3 cellular contexts compared by ENCODE assay signal in the genomic region with DNA sequence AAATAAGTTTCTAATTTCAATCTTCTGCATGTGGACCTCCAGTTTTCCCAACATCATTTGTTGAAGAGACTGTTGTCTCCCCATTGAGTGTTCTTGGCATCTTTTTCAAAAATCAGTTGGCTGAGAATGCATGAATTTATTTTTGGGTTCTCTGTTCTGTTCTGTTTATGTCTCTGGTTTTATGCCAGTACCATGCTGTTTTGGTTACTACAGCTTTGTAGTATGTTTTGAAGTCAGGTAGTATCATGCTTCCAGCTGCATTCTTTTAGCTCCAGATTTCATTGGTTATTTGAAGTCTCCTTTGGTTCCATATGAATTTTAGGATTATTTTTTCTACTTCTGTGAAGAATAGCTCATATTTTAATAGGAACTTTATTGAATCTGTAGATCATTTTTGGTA.
A peak's percentile ranks its signal among the peaks of the same experiment; 100 is the strongest.
TF ChIP-seq lines count a peak whose summit lies in the region.

No MANE protein-coding gene starts in this region.

TF ChIP-seq in HCT116, 20 proteins besides CTCF, POLR2A, EP300 and RAD21:
- TF ChIP-seq ELF1 (IDR thresholded peaks at IDR 0.05; ENCODE audit: borderline replicate concordance, low read depth) (no peak), SP1 (IDR thresholded peaks at IDR 0.05; ENCODE audit: low read depth) (no peak), FOSL1 (IDR thresholded peaks at IDR 0.05; ENCODE audit: low read depth) (no peak), CBX3 (IDR thresholded peaks at IDR 0.05; ENCODE audit: low read depth) (peak; percentile 53; the same call in 1 of the 2 replicates)
- TF ChIP-seq, protein P1, sequence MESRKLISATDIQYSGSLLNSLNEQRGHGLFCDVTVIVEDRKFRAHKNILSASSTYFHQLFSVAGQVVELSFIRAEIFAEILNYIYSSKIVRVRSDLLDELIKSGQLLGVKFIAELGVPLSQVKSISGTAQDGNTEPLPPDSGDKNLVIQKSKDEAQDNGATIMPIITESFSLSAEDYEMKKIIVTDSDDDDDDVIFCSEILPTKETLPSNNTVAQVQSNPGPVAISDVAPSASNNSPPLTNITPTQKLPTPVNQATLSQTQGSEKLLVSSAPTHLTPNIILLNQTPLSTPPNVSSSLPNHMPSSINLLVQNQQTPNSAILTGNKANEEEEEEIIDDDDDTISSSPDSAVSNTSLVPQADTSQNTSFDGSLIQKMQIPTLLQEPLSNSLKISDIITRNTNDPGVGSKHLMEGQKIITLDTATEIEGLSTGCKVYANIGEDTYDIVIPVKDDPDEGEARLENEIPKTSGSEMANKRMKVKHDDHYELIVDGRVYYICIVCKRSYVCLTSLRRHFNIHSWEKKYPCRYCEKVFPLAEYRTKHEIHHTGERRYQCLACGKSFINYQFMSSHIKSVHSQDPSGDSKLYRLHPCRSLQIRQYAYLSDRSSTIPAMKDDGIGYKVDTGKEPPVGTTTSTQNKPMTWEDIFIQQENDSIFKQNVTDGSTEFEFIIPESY (IDR thresholded peaks at IDR 0.05; ENCODE audit: extremely low read depth, insufficient replicate concordance, low read length), result no peak
- TF ChIP-seq, protein P2, sequence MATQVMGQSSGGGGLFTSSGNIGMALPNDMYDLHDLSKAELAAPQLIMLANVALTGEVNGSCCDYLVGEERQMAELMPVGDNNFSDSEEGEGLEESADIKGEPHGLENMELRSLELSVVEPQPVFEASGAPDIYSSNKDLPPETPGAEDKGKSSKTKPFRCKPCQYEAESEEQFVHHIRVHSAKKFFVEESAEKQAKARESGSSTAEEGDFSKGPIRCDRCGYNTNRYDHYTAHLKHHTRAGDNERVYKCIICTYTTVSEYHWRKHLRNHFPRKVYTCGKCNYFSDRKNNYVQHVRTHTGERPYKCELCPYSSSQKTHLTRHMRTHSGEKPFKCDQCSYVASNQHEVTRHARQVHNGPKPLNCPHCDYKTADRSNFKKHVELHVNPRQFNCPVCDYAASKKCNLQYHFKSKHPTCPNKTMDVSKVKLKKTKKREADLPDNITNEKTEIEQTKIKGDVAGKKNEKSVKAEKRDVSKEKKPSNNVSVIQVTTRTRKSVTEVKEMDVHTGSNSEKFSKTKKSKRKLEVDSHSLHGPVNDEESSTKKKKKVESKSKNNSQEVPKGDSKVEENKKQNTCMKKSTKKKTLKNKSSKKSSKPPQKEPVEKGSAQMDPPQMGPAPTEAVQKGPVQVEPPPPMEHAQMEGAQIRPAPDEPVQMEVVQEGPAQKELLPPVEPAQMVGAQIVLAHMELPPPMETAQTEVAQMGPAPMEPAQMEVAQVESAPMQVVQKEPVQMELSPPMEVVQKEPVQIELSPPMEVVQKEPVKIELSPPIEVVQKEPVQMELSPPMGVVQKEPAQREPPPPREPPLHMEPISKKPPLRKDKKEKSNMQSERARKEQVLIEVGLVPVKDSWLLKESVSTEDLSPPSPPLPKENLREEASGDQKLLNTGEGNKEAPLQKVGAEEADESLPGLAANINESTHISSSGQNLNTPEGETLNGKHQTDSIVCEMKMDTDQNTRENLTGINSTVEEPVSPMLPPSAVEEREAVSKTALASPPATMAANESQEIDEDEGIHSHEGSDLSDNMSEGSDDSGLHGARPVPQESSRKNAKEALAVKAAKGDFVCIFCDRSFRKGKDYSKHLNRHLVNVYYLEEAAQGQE (IDR thresholded peaks at IDR 0.05; ENCODE audit: low read depth), result no peak
- TF ChIP-seq, protein P3, sequence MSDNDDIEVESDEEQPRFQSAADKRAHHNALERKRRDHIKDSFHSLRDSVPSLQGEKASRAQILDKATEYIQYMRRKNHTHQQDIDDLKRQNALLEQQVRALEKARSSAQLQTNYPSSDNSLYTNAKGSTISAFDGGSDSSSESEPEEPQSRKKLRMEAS (IDR thresholded peaks at IDR 0.05), result no peak

TF ChIP-seq in HEK293, 187 proteins besides CTCF, POLR2A, EP300 and RAD21:
- no peak for TF ChIP-seq ZBTB7A (tag by site-specific recombination; IDR thresholded peaks at IDR 0.05; ENCODE audit: low read depth)
- TF ChIP-seq, protein P4, sequence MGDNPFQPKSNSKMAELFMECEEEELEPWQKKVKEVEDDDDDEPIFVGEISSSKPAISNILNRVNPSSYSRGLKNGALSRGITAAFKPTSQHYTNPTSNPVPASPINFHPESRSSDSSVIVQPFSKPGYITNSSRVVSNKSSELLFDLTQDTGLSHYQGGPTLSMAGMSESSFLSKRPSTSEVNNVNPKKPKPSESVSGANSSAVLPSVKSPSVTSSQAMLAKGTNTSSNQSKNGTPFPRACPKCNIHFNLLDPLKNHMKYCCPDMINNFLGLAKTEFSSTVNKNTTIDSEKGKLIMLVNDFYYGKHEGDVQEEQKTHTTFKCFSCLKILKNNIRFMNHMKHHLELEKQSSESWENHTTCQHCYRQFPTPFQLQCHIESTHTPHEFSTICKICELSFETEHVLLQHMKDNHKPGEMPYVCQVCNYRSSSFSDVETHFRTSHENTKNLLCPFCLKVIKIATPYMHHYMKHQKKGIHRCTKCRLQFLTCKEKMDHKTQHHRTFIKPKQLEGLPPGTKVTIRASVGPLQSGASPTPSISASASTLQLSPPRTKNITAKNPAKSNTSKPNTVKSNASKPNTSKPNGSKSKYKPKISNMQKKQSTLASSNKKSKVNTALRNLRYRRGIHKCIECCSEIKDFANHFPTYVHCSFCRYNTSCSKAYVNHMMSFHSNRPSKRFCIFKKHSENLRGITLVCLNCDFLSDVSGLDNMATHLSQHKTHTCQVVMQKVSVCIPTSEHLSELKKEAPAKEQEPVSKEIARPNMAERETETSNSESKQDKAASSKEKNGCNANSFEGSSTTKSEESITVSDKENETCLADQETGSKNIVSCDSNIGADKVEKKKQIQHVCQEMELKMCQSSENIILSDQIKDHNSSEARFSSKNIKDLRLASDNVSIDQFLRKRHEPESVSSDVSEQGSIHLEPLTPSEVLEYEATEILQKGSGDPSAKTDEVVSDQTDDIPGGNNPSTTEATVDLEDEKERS (tag by site-specific recombination; IDR thresholded peaks at IDR 0.05), result peak; percentile 89; the same call in 1 of the 2 replicates
- no peak for TF ChIP-seq ZNF707 (tag by site-specific recombination; IDR thresholded peaks at IDR 0.05)
- no peak for TF ChIP-seq SP7 (tag by site-specific recombination; IDR thresholded peaks at IDR 0.05)
- no peak for TF ChIP-seq ZBTB20 (tag by site-specific recombination; IDR thresholded peaks at IDR 0.05)
- TF ChIP-seq, protein P5, sequence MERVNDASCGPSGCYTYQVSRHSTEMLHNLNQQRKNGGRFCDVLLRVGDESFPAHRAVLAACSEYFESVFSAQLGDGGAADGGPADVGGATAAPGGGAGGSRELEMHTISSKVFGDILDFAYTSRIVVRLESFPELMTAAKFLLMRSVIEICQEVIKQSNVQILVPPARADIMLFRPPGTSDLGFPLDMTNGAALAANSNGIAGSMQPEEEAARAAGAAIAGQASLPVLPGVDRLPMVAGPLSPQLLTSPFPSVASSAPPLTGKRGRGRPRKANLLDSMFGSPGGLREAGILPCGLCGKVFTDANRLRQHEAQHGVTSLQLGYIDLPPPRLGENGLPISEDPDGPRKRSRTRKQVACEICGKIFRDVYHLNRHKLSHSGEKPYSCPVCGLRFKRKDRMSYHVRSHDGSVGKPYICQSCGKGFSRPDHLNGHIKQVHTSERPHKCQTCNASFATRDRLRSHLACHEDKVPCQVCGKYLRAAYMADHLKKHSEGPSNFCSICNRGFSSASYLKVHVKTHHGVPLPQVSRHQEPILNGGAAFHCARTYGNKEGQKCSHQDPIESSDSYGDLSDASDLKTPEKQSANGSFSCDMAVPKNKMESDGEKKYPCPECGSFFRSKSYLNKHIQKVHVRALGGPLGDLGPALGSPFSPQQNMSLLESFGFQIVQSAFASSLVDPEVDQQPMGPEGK (tag by site-specific recombination; IDR thresholded peaks at IDR 0.05), result no peak

TF ChIP-seq in H1, 55 proteins besides CTCF, POLR2A, EP300 and RAD21:
- TF ChIP-seq YY1 (IDR thresholded peaks at IDR 0.05; ENCODE audit: low read depth, low read length) (no peak), KDM1A (IDR thresholded peaks at IDR 0.05; ENCODE audit: borderline replicate concordance, low read length) (0 out of 2 replicates have a peak, but pooled peaks have one; percentile 22), NRF1 (IDR thresholded peaks at IDR 0.05; ENCODE audit: low read depth, low read length) (no peak), SUZ12 (IDR thresholded peaks at IDR 0.05; ENCODE audit: low read length) (no peak), KDM5A (IDR thresholded peaks at IDR 0.05; ENCODE audit: low read length) (no peak)
- TF ChIP-seq, protein P6, sequence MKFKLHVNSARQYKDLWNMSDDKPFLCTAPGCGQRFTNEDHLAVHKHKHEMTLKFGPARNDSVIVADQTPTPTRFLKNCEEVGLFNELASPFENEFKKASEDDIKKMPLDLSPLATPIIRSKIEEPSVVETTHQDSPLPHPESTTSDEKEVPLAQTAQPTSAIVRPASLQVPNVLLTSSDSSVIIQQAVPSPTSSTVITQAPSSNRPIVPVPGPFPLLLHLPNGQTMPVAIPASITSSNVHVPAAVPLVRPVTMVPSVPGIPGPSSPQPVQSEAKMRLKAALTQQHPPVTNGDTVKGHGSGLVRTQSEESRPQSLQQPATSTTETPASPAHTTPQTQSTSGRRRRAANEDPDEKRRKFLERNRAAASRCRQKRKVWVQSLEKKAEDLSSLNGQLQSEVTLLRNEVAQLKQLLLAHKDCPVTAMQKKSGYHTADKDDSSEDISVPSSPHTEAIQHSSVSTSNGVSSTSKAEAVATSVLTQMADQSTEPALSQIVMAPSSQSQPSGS (IDR thresholded peaks at IDR 0.05; ENCODE audit: low read length), result no peak
- TF ChIP-seq, protein P7, sequence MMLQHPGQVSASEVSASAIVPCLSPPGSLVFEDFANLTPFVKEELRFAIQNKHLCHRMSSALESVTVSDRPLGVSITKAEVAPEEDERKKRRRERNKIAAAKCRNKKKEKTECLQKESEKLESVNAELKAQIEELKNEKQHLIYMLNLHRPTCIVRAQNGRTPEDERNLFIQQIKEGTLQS (IDR thresholded peaks at IDR 0.05; ENCODE audit: insufficient read depth, low read depth, low read length), result no peak
